ENCODE assay signal across 27 cellular contexts in genomic region chr4:147643616-147644015, GRCh38.
"Had no signal": no experiment of that assay in that cellular context is flagged by ENCODE, and none has a peak within 500 bp of the region (broad histone marks: within the 10 kb centered on the region; RNA-seq: fewer than 3 reads in every experiment).

No MANE protein-coding gene starts in this region.

- H3K27ac Mint-ChIP-seq: dendritic cell treated with granulocyte-macrophage colony-stimulating factor and Interleukin-4, amounts not matched to agents 40 ng/mL and 50 ng/mL, for 4 days; mesothelial cell of epicardium had no signal

- ATAC-seq: effector memory CD8-positive, alpha-beta T cell; esophagus mucosa; gastrocnemius medialis; heart right ventricle; left cardiac atrium; left lung; left ventricle myocardium superior; lower lobe of right lung; mucosa of descending colon had no signal

- FAIRE-seq: colon, endometrium, islet of Langerhans, keratinocyte had no signal

- H3K9me3 Mint-ChIP-seq: dendritic cell treated with granulocyte-macrophage colony-stimulating factor and Interleukin-4, amounts not matched to agents 40 ng/mL and 50 ng/mL, for 4 days; effector memory CD8-positive, alpha-beta T cell; mesothelial cell of epicardium had no signal

- H3K4me3 Mint-ChIP-seq: dendritic cell treated with granulocyte-macrophage colony-stimulating factor and Interleukin-4, amounts not matched to agents 40 ng/mL and 50 ng/mL, for 4 days; effector memory CD8-positive, alpha-beta T cell; endodermal cell; mesothelial cell of epicardium; naive B cell had no signal

- H3K27me3 Mint-ChIP-seq: dendritic cell treated with granulocyte-macrophage colony-stimulating factor and Interleukin-4, amounts not matched to agents 40 ng/mL and 50 ng/mL, for 4 days; effector memory CD8-positive, alpha-beta T cell; naive B cell had no signal

- DNase-seq: cortex of kidney; effector CD8-positive, alpha-beta T cell; effector memory CD8-positive, alpha-beta T cell; endodermal cell; erythroblast; esophagus squamous epithelium; foreskin fibroblast; foreskin melanocyte; gastrocnemius medialis; glutamatergic neuron; head of caudate nucleus; heart right ventricle; hippocampal formation; left cardiac atrium; left lung; left ventricle myocardium superior; lower lobe of right lung; mesenchymal stem cell; mucosa of descending colon; naive B cell had no signal
